8 cellular contexts compared by ENCODE assay signal in the genomic region with DNA sequence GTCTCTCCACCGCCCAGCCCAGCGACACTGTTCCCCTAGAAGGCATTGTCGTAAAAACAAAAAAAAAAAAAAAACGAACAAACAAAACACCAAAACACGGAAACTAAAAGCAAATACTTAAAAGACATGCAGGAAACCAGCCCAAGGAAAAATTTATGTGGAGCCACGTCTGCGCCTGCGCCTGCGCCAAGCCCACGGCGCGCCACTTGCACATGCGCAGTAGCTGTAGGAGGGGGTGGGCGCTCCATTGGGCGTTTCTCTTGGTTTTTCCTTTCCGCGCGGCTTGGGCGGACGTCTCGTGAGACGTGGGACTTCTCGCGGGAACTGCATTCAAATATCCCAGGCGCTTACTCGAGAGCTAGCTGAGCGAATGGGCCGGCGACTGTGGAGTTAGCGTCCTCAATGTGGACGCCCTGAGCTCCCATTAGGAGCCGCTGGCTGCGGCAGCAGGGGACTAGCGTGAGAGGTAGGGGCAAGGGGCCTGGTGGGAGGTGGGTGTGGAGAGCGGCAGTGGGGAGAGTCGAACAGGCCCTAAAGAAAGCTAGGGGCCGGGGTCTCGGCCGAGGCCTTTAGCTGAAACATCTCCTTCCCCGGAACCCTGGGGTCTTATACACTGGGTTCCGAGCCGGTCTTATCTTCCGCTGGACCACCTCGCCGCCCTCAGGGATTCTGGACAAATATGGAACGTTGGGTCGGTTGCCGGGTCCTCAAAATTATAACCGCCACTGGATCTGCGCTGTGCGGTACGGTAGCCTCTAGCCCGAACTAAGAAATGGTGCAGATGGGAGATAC. TPM values are rescaled to one million over a fixed set of nuclear protein-coding genes. Genes with fewer than 3 reads are reported as not detected.
DNase-seq lines count a peak whose midpoint lies in the region; ATAC-seq and TF ChIP-seq lines count a peak whose summit lies in the region.

A gene with protein sequence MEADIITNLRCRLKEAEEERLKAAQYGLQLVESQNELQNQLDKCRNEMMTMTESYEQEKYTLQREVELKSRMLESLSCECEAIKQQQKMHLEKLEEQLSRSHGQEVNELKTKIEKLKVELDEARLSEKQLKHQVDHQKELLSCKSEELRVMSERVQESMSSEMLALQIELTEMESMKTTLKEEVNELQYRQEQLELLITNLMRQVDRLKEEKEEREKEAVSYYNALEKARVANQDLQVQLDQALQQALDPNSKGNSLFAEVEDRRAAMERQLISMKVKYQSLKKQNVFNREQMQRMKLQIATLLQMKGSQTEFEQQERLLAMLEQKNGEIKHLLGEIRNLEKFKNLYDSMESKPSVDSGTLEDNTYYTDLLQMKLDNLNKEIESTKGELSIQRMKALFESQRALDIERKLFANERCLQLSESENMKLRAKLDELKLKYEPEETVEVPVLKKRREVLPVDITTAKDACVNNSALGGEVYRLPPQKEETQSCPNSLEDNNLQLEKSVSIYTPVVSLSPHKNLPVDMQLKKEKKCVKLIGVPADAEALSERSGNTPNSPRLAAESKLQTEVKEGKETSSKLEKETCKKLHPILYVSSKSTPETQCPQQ (plus strand): TSS at position 350 of the 792 bp plus-strand sequence. CDS start 4,644 bp downstream, outside the sequence.

- CTCF ChIA-PET in activated CD8-positive, alpha-beta memory T cell treated with anti-CD3 and anti-CD28 coated beads for 36 hours (lab: Charles Lee): interaction anchor here (0.7 to 1.0 kb wide), 2 partner anchors 67 to 1170 kb away, joined by 3 to 4 read pairs; no protein-coding TSS in a partner anchor

- peak within 1 kb of the TSS; percentile 97 to 98 for H3K4me3 Mint-ChIP-seq in effector memory CD8-positive, alpha-beta T cell

- H3K9me3 Mint-ChIP-seq in effector memory CD8-positive, alpha-beta T cell: no peaks in the 10 kb centered on the region

- POLR2A ChIA-PET in activated CD8-positive, alpha-beta memory T cell treated with anti-CD3 and anti-CD28 coated beads for 36 hours (lab: Charles Lee): interaction anchor here (0.7 to 2.4 kb wide), 7 partner anchors 14 to 1004 kb away, joined by 3 to 17 read pairs (median 4); a partner anchor contains a TSS

- DNase-seq in CMK (ENCODE audit: low read depth): peak; percentile 75
- peak; percentile 88 for DNase-seq in GM20000 (ENCODE audit: low spot score)
- peak; percentile 92 for DNase-seq in HT-29 (ENCODE audit: low spot score)
- peak; percentile 93 for DNase-seq in NOMO-1 (lab: John Stamatoyannopoulos, UW; ENCODE audit: unreplicated experiment in 2 of 2)
- peak; percentile 91 to 94 (median 91) for DNase-seq in effector memory CD8-positive, alpha-beta T cell
- peak; percentile 97 for DNase-seq in medulla oblongata (ENCODE audit: extremely low spot score)
- peak; percentile 90 for DNase-seq in stimulated activated CD8-positive, alpha-beta memory T cell treated with anti-CD3 and anti-CD28 coated beads, Interleukin-12 subunit alpha, Interleukin-12 subunit beta, amount 100 ng/mL, for 1 hour (ENCODE audit: low read depth)

- peaks cover 9% of the 10 kb centered on the region for H3K36me3 Mint-ChIP-seq in effector memory CD8-positive, alpha-beta T cell (ENCODE audit: insufficient read depth)

- peak; percentile 93 for ATAC-seq in effector memory CD8-positive, alpha-beta T cell (replicated peaks)

- no peak for TF ChIP-seq CTCF in GM20000 (IDR thresholded peaks at IDR 0.05; ENCODE audit: extremely low read depth, missing control alignments)

- H3K27me3 Mint-ChIP-seq in effector memory CD8-positive, alpha-beta T cell: peaks cover 0 to 8% of the 10 kb centered on the region in 2 donors

- peaks cover 8 to 17% of the 10 kb centered on the region in 2 donors for H3K4me1 Mint-ChIP-seq in effector memory CD8-positive, alpha-beta T cell (ENCODE audit: low read depth in 2 of 2)

- peak within 1 kb of the TSS; percentile 92 to 97 for H3K27ac Mint-ChIP-seq in effector memory CD8-positive, alpha-beta T cell

RNA-seq across cellular contexts. Expression of the gene that starts here (rescaled TPM):
- total RNA-seq in HT-29 (2014; rRNA removed; shearing (Covaris generic)): 11.5 and 13.1 TPM in 2 replicates
- 10 to 100 TPM; 44.2 to 48.8 TPM for total RNA-seq in activated CD8-positive, alpha-beta memory T cell treated with anti-CD3 and anti-CD28 coated beads for 36 hours

Comparison
In these comparisons a context has a peak if more than half of its experiments do, and no peak if none do; other contexts are left out.
1. Peak in every context shown above with its lines: DNase-seq and ATAC-seq.